Comparison of ENCODE assay signal across 20 cellular contexts in genomic region chr6:99608059-99608885, GRCh38. TPM values are rescaled to one million over a fixed set of nuclear protein-coding genes. Genes with fewer than 3 reads are reported as not detected.
DNase-seq lines count a peak whose midpoint lies in the region; ATAC-seq, FAIRE-seq and TF ChIP-seq lines count a peak whose summit lies in the region.
"Had no signal": no experiment of that assay in that cellular context is flagged by ENCODE, and none has a peak within 500 bp of the region (broad histone marks: within the 10 kb centered on the region; RNA-seq: fewer than 3 reads in every experiment).

No MANE protein-coding gene starts in this region.

- TF ChIP-seq CTCF in GM23338 (conservative IDR thresholded peaks at IDR 0.05; ENCODE audit: low read depth in 2 of 2) = no peak

- H3K27me3 Mint-ChIP-seq in activated CD4-positive, alpha-beta T cell treated with anti-CD3 and anti-CD28 coated beads for 36 hours = peaks cover 79% of the 10 kb centered on the region
- H3K27me3 Mint-ChIP-seq in GM23338 (ENCODE audit: insufficient read depth, low read depth, poor library complexity) (peaks cover 99% of the 10 kb centered on the region), naive B cell (peaks cover 73 to 90% (median 86%) of the 10 kb centered on the region in 3 donors)
- peaks cover 88% of the 10 kb centered on the region for H3K27me3 Mint-ChIP-seq in activated CD4-positive, alpha-beta memory T cell treated with anti-CD3 and anti-CD28 coated beads for 36 hours

- CTCF ChIA-PET in activated CD4-positive, alpha-beta T cell treated with anti-CD3 and anti-CD28 coated beads for 36 hours (lab: Charles Lee) = interaction anchor here (1.3 to 2.0 kb wide), 2 partner anchors 19 to 87 kb away, joined by 3 to 5 read pairs; no protein-coding TSS in a partner anchor
- CTCF ChIA-PET in activated CD4-positive, alpha-beta memory T cell treated with anti-CD3 and anti-CD28 coated beads for 36 hours (lab: Charles Lee) = interaction anchor here (2.5 kb wide), 1 partner anchor 20 kb away, joined by 13 read pairs; no protein-coding TSS in a partner anchor

- no peak overlapping the region for H3K27ac Mint-ChIP-seq in activated CD4-positive, alpha-beta T cell treated with anti-CD3 and anti-CD28 coated beads for 36 hours
- no peak overlapping the region for H3K27ac Mint-ChIP-seq in GM23338
- H3K27ac Mint-ChIP-seq in activated CD4-positive, alpha-beta memory T cell treated with anti-CD3 and anti-CD28 coated beads for 36 hours = peak overlapping the region; percentile 42
- peak overlapping the region in 5 of 6 donors; percentile 44 to 91 (median 74) for H3K27ac Mint-ChIP-seq in naive B cell

- peaks cover 49% of the 10 kb centered on the region for H3K4me1 Mint-ChIP-seq in activated CD4-positive, alpha-beta T cell treated with anti-CD3 and anti-CD28 coated beads for 36 hours
- H3K4me1 Mint-ChIP-seq in GM23338 (peaks cover 62% of the 10 kb centered on the region), naive B cell (peaks cover 4 to 33% (median 28%) of the 10 kb centered on the region in 3 donors)
- H3K4me1 Mint-ChIP-seq in activated CD4-positive, alpha-beta memory T cell treated with anti-CD3 and anti-CD28 coated beads for 36 hours (ENCODE audit: low read depth) = peaks cover 39% of the 10 kb centered on the region

- FAIRE-seq in GM19239 (lab: Jason Lieb, UNC) = no peak
- FAIRE-seq: A549, GM18507, K562 had no signal

- POLR2A ChIA-PET in activated CD4-positive, alpha-beta T cell treated with anti-CD3 and anti-CD28 coated beads for 36 hours (lab: Charles Lee) = interaction anchor here (0.7 kb wide), 1 partner anchor 9 kb away, joined by 6 read pairs; no protein-coding TSS in a partner anchor
- POLR2A ChIA-PET in activated CD4-positive, alpha-beta memory T cell treated with anti-CD3 and anti-CD28 coated beads for 36 hours (lab: Charles Lee) = interaction anchor here (0.9 kb wide), 1 partner anchor 18 kb away, joined by 4 read pairs; no protein-coding TSS in a partner anchor

- H3K36me3 ChIP-seq in GM23338 (ENCODE audit: insufficient read depth) = no peaks in the 10 kb centered on the region

- no peak overlapping the region for H3K4me3 Mint-ChIP-seq in activated CD4-positive, alpha-beta T cell treated with anti-CD3 and anti-CD28 coated beads for 36 hours
- H3K4me3 Mint-ChIP-seq in GM23338 = peak overlapping the region; percentile 51; the same call in 2 of the 3 replicates
- H3K4me3 Mint-ChIP-seq in activated CD4-positive, alpha-beta memory T cell treated with anti-CD3 and anti-CD28 coated beads for 36 hours = no peak overlapping the region
- H3K4me3 Mint-ChIP-seq in naive B cell = peak overlapping the region in 4 of 8 donors; percentile 9 to 64 (median 45)

- peaks cover 100% of the 10 kb centered on the region for H3K27me3 ChIP-seq in GM23338 (ENCODE audit: insufficient read depth)

- H3K4me1 ChIP-seq in GM23338 (ENCODE audit: insufficient read depth) = peaks cover 80% of the 10 kb centered on the region
- H3K4me1 ChIP-seq: A549 had no signal

- DNase-seq in activated CD4-positive, alpha-beta T cell treated with anti-CD3 and anti-CD28 coated beads for 36 hours = peak; percentile 7
- DNase-seq in activated CD4-positive, alpha-beta T cell treated with anti-CD3 and anti-CD28 coated beads for 4 hours = no peak
- DNase-seq in GM23338 (ENCODE audit: low spot score) (peak; percentile 51), naive B cell (no peak), AG08395 (ENCODE audit: low spot score) (no peak), NCI-H82 treated with DMSO at 0.1 percent for 48 hours (lab: John Stamatoyannopoulos, UW; ENCODE audit: unreplicated experiment) (no peak), GM19239 (ENCODE audit: insufficient read length, low spot score) (no peak)
- no peak for DNase-seq in activated CD4-positive, alpha-beta memory T cell treated with anti-CD3 and anti-CD28 coated beads for 36 hours
- DNase-seq: COR-L47, DMS153, EL, NCI-H1436 treated with DMSO at 0.1 percent for 48 hours, NCI-H2081, NCI-H524 treated with DMSO at 0.1 percent for 48 hours had no signal

- peaks cover 51% of the 10 kb centered on the region for H3F3A ChIP-seq in GM23338 (replicated peaks; ENCODE audit: low read depth)

- peak overlapping the region; percentile 45 for H3K4me3 ChIP-seq in GM23338
- H3K4me3 ChIP-seq: A549, K562 had no signal

- ATAC-seq in activated CD4-positive, alpha-beta T cell treated with anti-CD3 and anti-CD28 coated beads for 36 hours = no peak
- ATAC-seq in GM23338 (no peak), naive B cell (ENCODE audit: low read depth in 2 of 2) (no peak)
- ATAC-seq: A549, K562 had no signal

- H3K9me2 ChIP-seq in GM23338 (ENCODE audit: insufficient read depth) = no peaks in the 10 kb centered on the region

- H3K27ac ChIP-seq in GM23338 (ENCODE audit: low read depth) = no peak overlapping the region
- H3K27ac ChIP-seq: A549 had no signal

- peaks cover 5% of the 10 kb centered on the region for H3K9me3 Mint-ChIP-seq in activated CD4-positive, alpha-beta T cell treated with anti-CD3 and anti-CD28 coated beads for 36 hours (ENCODE audit: low read depth)
- H3K9me3 Mint-ChIP-seq in GM23338 (peaks cover 3% of the 10 kb centered on the region; the same call in 1 of the 3 replicates), naive B cell (peaks cover 0 to 35% (median 11%) of the 10 kb centered on the region in 7 donors)
- no peaks in the 10 kb centered on the region for H3K9me3 Mint-ChIP-seq in activated CD4-positive, alpha-beta memory T cell treated with anti-CD3 and anti-CD28 coated beads for 36 hours

- H4K20me1 ChIP-seq in GM23338 (replicated peaks; ENCODE audit: insufficient read depth) = peaks cover 47% of the 10 kb centered on the region

- H2AFZ ChIP-seq in GM23338 = no peak overlapping the region

- H3K4me2 ChIP-seq in GM23338 = peak overlapping the region; percentile 76
- H3K4me2 ChIP-seq: A549 had no signal

- no peaks in the 10 kb centered on the region for H3K79me2 ChIP-seq in GM23338 (replicated peaks; ENCODE audit: insufficient read depth)

- intact Hi-C loops in activated CD4-positive, alpha-beta T cell treated with anti-CD3 and anti-CD28 coated beads for 36 hours (cut with DNase I, micrococcal nuclease) = loop anchor here (5.0 kb wide), 2 partner anchors 776 to 854 kb away; partner anchors contain the start of genes POU3F2 (in 1 of the 2) and SIM1 (in 1 of the 2)
- intact Hi-C loops in activated CD4-positive, alpha-beta memory T cell treated with anti-CD3 and anti-CD28 coated beads for 36 hours (cut with micrococcal nuclease) = no loop called here

- no peaks in the 10 kb centered on the region for H3K36me3 Mint-ChIP-seq in activated CD4-positive, alpha-beta T cell treated with anti-CD3 and anti-CD28 coated beads for 36 hours (ENCODE audit: low read depth)
- H3K36me3 Mint-ChIP-seq in GM23338 (ENCODE audit: low read depth) (no peaks in the 10 kb centered on the region), naive B cell (peaks cover 0 to 9% of the 10 kb centered on the region in 2 donors)
- peaks cover 5% of the 10 kb centered on the region for H3K36me3 Mint-ChIP-seq in activated CD4-positive, alpha-beta memory T cell treated with anti-CD3 and anti-CD28 coated beads for 36 hours

TF ChIP-seq in GM23338, 12 proteins besides CTCF, POLR2A, EP300 and RAD21 (continues in another document):
- TF ChIP-seq NANOG (IDR thresholded peaks at IDR 0.05; ENCODE audit: borderline replicate concordance) (no peak), CREB1 (CRISPR knock-in tag; IDR thresholded peaks at IDR 0.05; ENCODE audit: low read depth) (no peak), POLR2AphosphoS5 (IDR thresholded peaks at IDR 0.05; ENCODE audit: low read depth) (no peak), ETS1 (IDR thresholded peaks at IDR 0.05) (no peak)

RNA-seq across cellular contexts. Expression of gene PRDM13, which starts 1.6 kb away (rescaled TPM):
- not detected for total RNA-seq in activated CD4-positive, alpha-beta T cell treated with anti-CD3 and anti-CD28 coated beads for 36 hours
- total RNA-seq in GM23338 (2014; rRNA removed; shearing (Covaris generic)) = 0.10 and 0.27 TPM in 2 replicates
- 0.08 TPM in 1 of 2 replicates, not detected in the other for polyA plus RNA-seq in GM23338 (2016; fragmentation: Nextera tagmentation; extraction: Ambion mirVana)
- total RNA-seq in activated CD4-positive, alpha-beta memory T cell treated with anti-CD3 and anti-CD28 coated beads for 36 hours = not detected
- not detected for polyA plus RNA-seq in naive B cell (ENCODE audit: low read depth in 6 of 6)
- total RNA-seq: HT1080, K562, RPMI7951 had no signal
- polyA plus RNA-seq: CD14-positive monocyte, K562 had no signal

RNA-seq across cellular contexts. Expression of gene CCNC, which starts 39.8 kb away (rescaled TPM):
- total RNA-seq in activated CD4-positive, alpha-beta T cell treated with anti-CD3 and anti-CD28 coated beads for 36 hours = 10 to 100 TPM; 50.7 to 67.3 TPM
- total RNA-seq in GM23338 (2014; rRNA removed; shearing (Covaris generic)) = 143 and 175 TPM in 2 replicates
- polyA plus RNA-seq in GM23338 (2016; fragmentation: Nextera tagmentation; extraction: Ambion mirVana) = 96.7 and 108 TPM in 2 replicates
- total RNA-seq in activated CD4-positive, alpha-beta memory T cell treated with anti-CD3 and anti-CD28 coated beads for 36 hours = 10 to 100 TPM; 59.9 to 64.0 TPM
- polyA plus RNA-seq in naive B cell (ENCODE audit: low read depth in 6 of 6) = 10 to 100 TPM; 41.4 to 49.7 (median 44.1) TPM

Comparison
In these comparisons a context has a peak if more than half of its experiments do, and no peak if none do; other contexts are left out.
1. DNase-seq: peak in activated CD4-positive, alpha-beta T cell treated with anti-CD3 and anti-CD28 coated beads for 36 hours (single experiment) and GM23338 (single experiment); none in activated CD4-positive, alpha-beta T cell treated with anti-CD3 and anti-CD28 coated beads for 4 hours (0 of 2), activated CD4-positive, alpha-beta memory T cell treated with anti-CD3 and anti-CD28 coated beads for 36 hours (single experiment), naive B cell (single experiment), AG08395 (single experiment), NCI-H82 treated with DMSO at 0.1 percent for 48 hours (single experiment) and GM19239 (single experiment).
2. H3K27ac Mint-ChIP-seq: peak in activated CD4-positive, alpha-beta memory T cell treated with anti-CD3 and anti-CD28 coated beads for 36 hours (single experiment) and naive B cell (5 of 6); none in activated CD4-positive, alpha-beta T cell treated with anti-CD3 and anti-CD28 coated beads for 36 hours (single experiment) and GM23338 (single experiment).